Comparison of ENCODE assay signal across 10 cellular contexts in genomic region chr10:93072713-93073538, GRCh38. TPM values are rescaled to one million over a fixed set of nuclear protein-coding genes. Genes with fewer than 3 reads are reported as not detected.
A peak's percentile ranks its signal among the peaks of the same experiment; 100 is the strongest.
DNase-seq lines count a peak whose midpoint lies in the region; ATAC-seq, FAIRE-seq and TF ChIP-seq lines count a peak whose summit lies in the region.
"Had no signal": no experiment of that assay in that cellular context is flagged by ENCODE, and none has a peak within 500 bp of the region (broad histone marks: within the 10 kb centered on the region; RNA-seq: fewer than 3 reads in every experiment).

No MANE protein-coding gene starts in this region.

- H3K9ac ChIP-seq in BLaER1 treated with 17β-estradiol and CSF1 and Interleukin-3, amounts not matched to agents 10 nM and 100 nM, result peak overlapping the region in 1 of 11 experiments; percentile 49; a peak in 2 of 22 replicates
- H3K9ac ChIP-seq in neural progenitor cell, result no peak overlapping the region

- H3K4me2 ChIP-seq in BLaER1 treated with 17β-estradiol and CSF1 and Interleukin-3, amounts not matched to agents 10 nM and 100 nM, result peak overlapping the region; percentile 92 to 99 (median 98)
- peak overlapping the region; percentile 89 for H3K4me2 ChIP-seq in neural progenitor cell

- POLR2A ChIA-PET in activated CD4-positive, alpha-beta T cell treated with anti-CD3 and anti-CD28 coated beads, Interleukin-2, amount 10 ng/mL, durations not matched to agents 7 days and 5 days (lab: Charles Lee), result no interaction called here

- H3K27ac ChIP-seq in BLaER1 treated with 17β-estradiol and CSF1 and Interleukin-3, amounts not matched to agents 10 nM and 100 nM, result no peak overlapping the region
- H3K27ac ChIP-seq in neural progenitor cell, result no peak overlapping the region

- H3K27me3 ChIP-seq in BLaER1 treated with 17β-estradiol and CSF1 and Interleukin-3, amounts not matched to agents 10 nM and 100 nM, result peaks cover 76 to 86% (median 80%) of the 10 kb centered on the region in 11 experiments
- H3K27me3 ChIP-seq in neural progenitor cell, result peaks cover 91% of the 10 kb centered on the region

- H3K27me3 Mint-ChIP-seq in neural progenitor cell (ENCODE audit: insufficient read depth, low read depth), result peaks cover 74% of the 10 kb centered on the region
- H3K27me3 Mint-ChIP-seq in activated CD4-positive, alpha-beta T cell treated with anti-CD3 and anti-CD28 coated beads, Interleukin-2, amount 10 ng/mL, durations not matched to agents 7 days and 5 days, result peaks cover 88% of the 10 kb centered on the region

- TF ChIP-seq CTCF in LNCaP clone FGC (IDR thresholded peaks at IDR 0.05; ENCODE audit: control insufficient read depth, extremely low read depth, insufficient read depth) (no peak), neural progenitor cell (IDR thresholded peaks at IDR 0.05) (no peak)

- no peaks in the 10 kb centered on the region for H3K36me3 Mint-ChIP-seq in neural progenitor cell
- no peaks in the 10 kb centered on the region for H3K36me3 Mint-ChIP-seq in activated CD4-positive, alpha-beta T cell treated with anti-CD3 and anti-CD28 coated beads, Interleukin-2, amount 10 ng/mL, durations not matched to agents 7 days and 5 days (ENCODE audit: low read depth)

- H3K79me2 ChIP-seq in neural progenitor cell (ENCODE audit: low read depth), result peaks cover 48% of the 10 kb centered on the region

- peaks cover 10 to 28% (median 21%) of the 10 kb centered on the region in 10 experiments; a peak in 16 of 20 replicates for H3K4me1 ChIP-seq in BLaER1 treated with 17β-estradiol and CSF1 and Interleukin-3, amounts not matched to agents 10 nM and 100 nM
- H3K4me1 ChIP-seq in neural progenitor cell, result peaks cover 20% of the 10 kb centered on the region

- peaks cover 0 to 5% (median 0%) of the 10 kb centered on the region in 11 experiments; a peak in 4 of 22 replicates for H3K9me3 ChIP-seq in BLaER1 treated with 17β-estradiol and CSF1 and Interleukin-3, amounts not matched to agents 10 nM and 100 nM (replicated peaks in 1 of 11)
- H3K9me3 ChIP-seq in neural progenitor cell (ENCODE audit: low read depth), result no peaks in the 10 kb centered on the region

- no peaks in the 10 kb centered on the region for H3K36me3 ChIP-seq in BLaER1 treated with 17β-estradiol and CSF1 and Interleukin-3, amounts not matched to agents 10 nM and 100 nM
- no peaks in the 10 kb centered on the region for H3K36me3 ChIP-seq in neural progenitor cell

- FAIRE-seq in RCC 7860 (lab: Jason Lieb, UNC), result no peak

- H4K20me1 ChIP-seq in BLaER1 treated with 17β-estradiol and CSF1 and Interleukin-3, amounts not matched to agents 10 nM and 100 nM, result peaks cover 0 to 59% (median 21%) of the 10 kb centered on the region in 11 experiments; a peak in 15 of 22 replicates
- H4K20me1 ChIP-seq in neural progenitor cell (ENCODE audit: low read depth), result peaks cover 43% of the 10 kb centered on the region

- H3K4me3 ChIP-seq in BLaER1 treated with 17β-estradiol and CSF1 and Interleukin-3, amounts not matched to agents 10 nM and 100 nM, result peak overlapping the region; percentile 53 to 75 (median 62); a peak in 19 of 20 replicates
- H3K4me3 ChIP-seq in LNCaP clone FGC (ENCODE audit: low read depth, low read length) (peak overlapping the region; percentile 48), neural progenitor cell (peak overlapping the region; percentile 66)

- peak overlapping the region; percentile 87 for H3K4me3 Mint-ChIP-seq in neural progenitor cell
- H3K4me3 Mint-ChIP-seq in activated CD4-positive, alpha-beta T cell treated with anti-CD3 and anti-CD28 coated beads, Interleukin-2, amount 10 ng/mL, durations not matched to agents 7 days and 5 days, result no peak overlapping the region

- ATAC-seq in HG02798 (IDR thresholded peaks at IDR 0.05; ENCODE audit: poor library complexity, unreplicated experiment), result no peak

- DNase-seq in LNCaP clone FGC (ENCODE audit: low read depth) (no peak), dermis blood vessel endothelial cell (peak; percentile 33), neural progenitor cell (ENCODE audit: low spot score) (peak; percentile 24), RCC 7860 (ENCODE audit: low spot score) (no peak), NCI-H82 (lab: John Stamatoyannopoulos, UW) (no peak)
- DNase-seq in activated CD4-positive, alpha-beta T cell treated with anti-CD3 and anti-CD28 coated beads, Interleukin-2, amount 10 ng/mL, durations not matched to agents 7 days and 5 days, result no peak
- DNase-seq: NCI-H187 had no signal

- peaks cover 2% of the 10 kb centered on the region for H3K9me3 Mint-ChIP-seq in neural progenitor cell
- no peaks in the 10 kb centered on the region for H3K9me3 Mint-ChIP-seq in activated CD4-positive, alpha-beta T cell treated with anti-CD3 and anti-CD28 coated beads, Interleukin-2, amount 10 ng/mL, durations not matched to agents 7 days and 5 days

- CTCF ChIA-PET in activated CD4-positive, alpha-beta T cell treated with anti-CD3 and anti-CD28 coated beads, Interleukin-2, amount 10 ng/mL, durations not matched to agents 7 days and 5 days (lab: Charles Lee), result interaction anchor here (0.8 to 1.8 kb wide), 4 partner anchors 9 to 19 kb away, joined by 3 to 4 read pairs (median 4); no protein-coding TSS in a partner anchor

- peaks cover 35% of the 10 kb centered on the region for H3K4me1 Mint-ChIP-seq in neural progenitor cell
- peaks cover 28% of the 10 kb centered on the region for H3K4me1 Mint-ChIP-seq in activated CD4-positive, alpha-beta T cell treated with anti-CD3 and anti-CD28 coated beads, Interleukin-2, amount 10 ng/mL, durations not matched to agents 7 days and 5 days

- peak overlapping the region; percentile 91 for H2AFZ ChIP-seq in neural progenitor cell (replicated peaks)

- no peak overlapping the region for H3K27ac Mint-ChIP-seq in neural progenitor cell
- no peak overlapping the region for H3K27ac Mint-ChIP-seq in activated CD4-positive, alpha-beta T cell treated with anti-CD3 and anti-CD28 coated beads, Interleukin-2, amount 10 ng/mL, durations not matched to agents 7 days and 5 days

- peaks cover 23% of the 10 kb centered on the region for H3F3A ChIP-seq in neural progenitor cell (ENCODE audit: low read depth)

RNA-seq across cellular contexts. Expression of gene CYP26A1, which starts 0.8 kb away (rescaled TPM):
- total RNA-seq in dermis blood vessel endothelial cell, result 2.2 and 2.7 TPM in 2 replicates
- total RNA-seq in neural progenitor cell (ENCODE audit: low replicate concordance), result 6.7 and 8.4 TPM in 2 replicates
- not detected for total RNA-seq in activated CD4-positive, alpha-beta T cell treated with anti-CD3 and anti-CD28 coated beads, Interleukin-2, amount 10 ng/mL, durations not matched to agents 7 days and 5 days
- total RNA-seq: fibroblast of villous mesenchyme had no signal

RNA-seq across cellular contexts. Expression of gene CYP26C1, which starts 12.3 kb away (rescaled TPM):
- 1.9 and 5.4 TPM in 2 replicates for total RNA-seq in dermis blood vessel endothelial cell
- 0.04 and 0.22 TPM in 2 replicates for total RNA-seq in neural progenitor cell (ENCODE audit: low replicate concordance)
- total RNA-seq in activated CD4-positive, alpha-beta T cell treated with anti-CD3 and anti-CD28 coated beads, Interleukin-2, amount 10 ng/mL, durations not matched to agents 7 days and 5 days, result under 1 TPM; 0.07 to 0.12 TPM
- total RNA-seq: fibroblast of villous mesenchyme had no signal

Comparison
In these comparisons a context has a peak if more than half of its experiments do, and no peak if none do; other contexts are left out.
1. DNase-seq: peak in dermis blood vessel endothelial cell (single experiment) and neural progenitor cell (single experiment); none in LNCaP clone FGC (single experiment), RCC 7860 (single experiment), activated CD4-positive, alpha-beta T cell treated with anti-CD3 and anti-CD28 coated beads, Interleukin-2, amount 10 ng/mL, durations not matched to agents 7 days and 5 days (single experiment) and NCI-H82 (single experiment).
2. Peak in every context shown above with its lines, with median percentiles within 50 percentile points of each other: H3K4me3 ChIP-seq.